In genomic region chr1:40861227-40862003, GRCh38 we compare ENCODE assay signal across 8 cellular contexts. TPM values are rescaled to one million over a fixed set of nuclear protein-coding genes. Genes with fewer than 3 reads are reported as not detected.
DNase-seq lines count a peak whose midpoint lies in the region; ATAC-seq and TF ChIP-seq lines count a peak whose summit lies in the region.

No MANE protein-coding gene starts in this region.

- POLR2A ChIA-PET in SK-N-SH (lab: Yijun Ruan, JAX), result interaction anchor here (1.1 to 1.3 kb wide), 2 partner anchors 91 to 118 kb away, joined by 3 to 6 read pairs; partner anchors contain the start of gene CTPS1
- POLR2A ChIA-PET in OCI-LY7 (lab: Charles Lee), result no interaction called here

- peak overlapping the region; percentile 80 to 86 (median 84) for H3K4me3 Mint-ChIP-seq in immature natural killer cell

- TF ChIP-seq CTCF in SK-N-SH (IDR thresholded peaks at IDR 0.05), result no peak
- TF ChIP-seq CTCF in OCI-LY7 (conservative IDR thresholded peaks at IDR 0.05; ENCODE audit: low read length), result no peak
- no peak for TF ChIP-seq CTCF in body of pancreas (IDR thresholded peaks at IDR 0.05)

- CTCF ChIA-PET in SK-N-SH (lab: Yijun Ruan, JAX) (interaction anchor here (2.3 to 17.4 kb wide), 3 partner anchors 12 to 329 kb away, joined by 12 to 339 read pairs (median 60); partner anchors contain the start of gene ZNF684), OCI-LY7 (lab: Charles Lee; ENCODE audit: unreplicated experiment) (interaction anchor here (1.1 kb wide), 1 partner anchor 58 kb away, joined by 3 read pairs; no protein-coding TSS in a partner anchor)

- H3K9ac ChIP-seq in SK-N-SH, result peak overlapping the region; percentile 59; the same call in 1 of the 2 replicates

- no peak for TF ChIP-seq POLR2A in body of pancreas (IDR thresholded peaks at IDR 0.05)

- no peak for TF ChIP-seq RAD21 in SK-N-SH (IDR thresholded peaks at IDR 0.05; ENCODE audit: low read length)

- H3F3A ChIP-seq in SK-N-SH (replicated peaks; ENCODE audit: insufficient read depth), result peaks cover 11% of the 10 kb centered on the region

- H3K4me1 Mint-ChIP-seq in immature natural killer cell, result peaks cover 9 to 13% of the 10 kb centered on the region in 2 donors

- H3K4me2 ChIP-seq in SK-N-SH (peak overlapping the region; percentile 79), OCI-LY7 (ENCODE audit: low read length) (peak overlapping the region; percentile 58)

- DNase-seq in SK-N-SH, result peak; percentile 74
- DNase-seq in OCI-LY7 (ENCODE audit: low spot score), result no peak
- peak; percentile 34 to 57 (median 48) for DNase-seq in body of pancreas
- DNase-seq in immature natural killer cell, result peak in 2 of 3 donors; percentile 34 to 37
- peak; percentile 35 for DNase-seq in stimulated activated CD4-positive, alpha-beta T cell treated with anti-CD3 and anti-CD28 coated beads, Interleukin-1b, Interleukin-23, amount 100 ng/mL, for 48 hours
- no peak for DNase-seq in COR-L47 (lab: John Stamatoyannopoulos, UW)
- DNase-seq in NCI-H226, result no peak

- H3K27me3 Mint-ChIP-seq in immature natural killer cell (ENCODE audit: low read depth in 3 of 3), result peaks cover 0 to 12% (median 7%) of the 10 kb centered on the region in 3 donors

- 45% methylated on average over 22 of the region's 98 CpGs for WGBS in SK-N-SH (ENCODE audit: low lambda C conversion rate)
- 12 to 47% methylated on average over 8 to 76 of the region's 98 CpGs for WGBS in body of pancreas, 2 donors

- H3K9me2 ChIP-seq in SK-N-SH (no peaks in the 10 kb centered on the region), OCI-LY7 (ENCODE audit: insufficient read depth, low read length) (no peaks in the 10 kb centered on the region)

- no peak for TF ChIP-seq EP300 in SK-N-SH (IDR thresholded peaks at IDR 0.05; ENCODE audit: borderline replicate concordance in 1 of 2, low read depth in 1 of 2, low read length in 1 of 2)

- H3K36me3 Mint-ChIP-seq in immature natural killer cell, result no peaks in the 10 kb centered on the region

- no TSS peak for BruUV-seq in OCI-LY7 (replicated peaks; lab: Mats Ljungman, UMichigan)

- H3K27me3 ChIP-seq in SK-N-SH (ENCODE audit: insufficient read depth), result no peaks in the 10 kb centered on the region
- H3K27me3 ChIP-seq in body of pancreas, result no peaks in the 10 kb centered on the region

- H3K9me3 ChIP-seq in SK-N-SH (no peaks in the 10 kb centered on the region), OCI-LY7 (ENCODE audit: low read length) (no peaks in the 10 kb centered on the region), body of pancreas (no peaks in the 10 kb centered on the region)

- H3K27ac Mint-ChIP-seq in immature natural killer cell, result peak overlapping the region in 2 of 6 donors; percentile 61 to 64

- H3K36me3 ChIP-seq in SK-N-SH (replicated peaks in 1 of 2; ENCODE audit: control insufficient read depth in 1 of 2, insufficient read depth in 2 of 2, low read length in 1 of 2) (no peaks in the 10 kb centered on the region), OCI-LY7 (ENCODE audit: insufficient read depth, low read length) (no peaks in the 10 kb centered on the region), body of pancreas (replicated peaks in 1 of 2; ENCODE audit: insufficient read depth in 1 of 2, low read depth in 2 of 2) (no peaks in the 10 kb centered on the region)

- H3K79me2 ChIP-seq in SK-N-SH (ENCODE audit: insufficient read depth) (no peaks in the 10 kb centered on the region), OCI-LY7 (ENCODE audit: insufficient read depth, low read depth, low read length) (no peaks in the 10 kb centered on the region)

- H2AFZ ChIP-seq in SK-N-SH (ENCODE audit: low read depth) (no peak overlapping the region; the same call in 1 of the 2 replicates), OCI-LY7 (ENCODE audit: low read length) (no peak overlapping the region)

- ATAC-seq in SK-N-SH treated with all-trans-retinoic acid at 6 μM for 48 hours, result no peak
- ATAC-seq in body of pancreas, result peak; percentile 1

- H3K9me3 Mint-ChIP-seq in immature natural killer cell, result no peaks in the 10 kb centered on the region

- intact Hi-C loops in OCI-LY7 (cut with micrococcal nuclease; ENCODE audit: unreplicated experiment), result loop anchor here (2.0 kb wide), 1 partner anchor 91 kb away; no protein-coding TSS in a partner anchor
- intact Hi-C loops in body of pancreas (cut with DNase I), result no loop called here

- H3K4me3 ChIP-seq in SK-N-SH (ENCODE audit: low read depth in 2 of 2, low read length in 1 of 2) (peak overlapping the region; percentile 62 to 68), OCI-LY7 (ENCODE audit: low read depth, low read length, poor library complexity, severe bottlenecking) (peak overlapping the region; percentile 66), body of pancreas (peak overlapping the region; percentile 30 to 39)

- H3K4me1 ChIP-seq in SK-N-SH (ENCODE audit: control insufficient read depth in 1 of 2, insufficient read depth in 2 of 2, low read depth in 1 of 2, low read length in 1 of 2), result peaks cover 0 to 11% of the 10 kb centered on the region in 2 experiments; a peak in 2 of 4 replicates
- H3K4me1 ChIP-seq in OCI-LY7 (ENCODE audit: insufficient read depth, low read length, poor library complexity, severe bottlenecking), result peaks cover 3% of the 10 kb centered on the region
- peaks cover 33% of the 10 kb centered on the region for H3K4me1 ChIP-seq in body of pancreas

- H4K20me1 ChIP-seq in SK-N-SH (ENCODE audit: insufficient read depth) (no peaks in the 10 kb centered on the region), OCI-LY7 (ENCODE audit: insufficient read depth, low read length) (no peaks in the 10 kb centered on the region)

- no peak overlapping the region for H3K27ac ChIP-seq in SK-N-SH (ENCODE audit: low read depth in 2 of 2, low read length in 1 of 2)
- H3K27ac ChIP-seq in OCI-LY7 (ENCODE audit: low read depth, low read length, poor library complexity, severe bottlenecking), result no peak overlapping the region
- H3K27ac ChIP-seq in body of pancreas, result peak overlapping the region; percentile 71 to 90 (median 86)

TF ChIP-seq in SK-N-SH, 30 proteins besides CTCF, POLR2A, EP300 and RAD21:
- TF ChIP-seq FOXM1 (IDR thresholded peaks at IDR 0.05; ENCODE audit: low read depth), result no peak
- TF ChIP-seq MAX (IDR thresholded peaks at IDR 0.05; ENCODE audit: low read depth), result peak; percentile 63

TF ChIP-seq in SK-N-SH treated with all-trans-retinoic acid at 6 μM for 48 hours, 23 proteins besides CTCF, POLR2A, EP300 and RAD21:
- TF ChIP-seq GLIS3 (CRISPR knock-in tag; IDR thresholded peaks at IDR 0.05) (no peak), TOX (CRISPR knock-in tag; IDR thresholded peaks at IDR 0.05; ENCODE audit: borderline replicate concordance) (no peak), ZNF8 (CRISPR knock-in tag; IDR thresholded peaks at IDR 0.05) (no peak), CREB5 (CRISPR knock-in tag; IDR thresholded peaks at IDR 0.05; ENCODE audit: low read depth) (no peak), TSHZ2 (CRISPR knock-in tag; IDR thresholded peaks at IDR 0.05) (no peak), CSDC2 (CRISPR knock-in tag; IDR thresholded peaks at IDR 0.05) (no peak)

RNA-seq across cellular contexts. Expression of gene CITED4, which starts 0.7 kb away (rescaled TPM):
- 5.9 and 10.1 TPM in 2 replicates for polyA plus RNA-seq in SK-N-SH (2012; rRNA removed)
- 6.7 and 10.0 TPM in 2 replicates for polyA plus RNA-seq in SK-N-SH (2012; cell fraction: cytosol; rRNA removed)
- 5.6 and 13.0 TPM in 2 replicates for polyA plus RNA-seq in SK-N-SH (2012; cell fraction: nucleus; rRNA removed)
- total RNA-seq in OCI-LY7 (2014; rRNA removed; shearing (Covaris generic)), result 2.0 TPM in 1 of 2 replicates, not detected in the other
- not detected in 2 replicates for total RNA-seq in OCI-LY7 (2022)
- total RNA-seq in body of pancreas, result 100 to 1,000 TPM; 180 to 465 TPM
- 1 to 10 TPM; 2.1 to 3.5 (median 2.7) TPM for polyA plus RNA-seq in immature natural killer cell

Comparison
In these comparisons a context has a peak if more than half of its experiments do, and no peak if none do; other contexts are left out.
1. DNase-seq: peak in SK-N-SH (single experiment), body of pancreas (4 of 4), immature natural killer cell (2 of 3) and stimulated activated CD4-positive, alpha-beta T cell treated with anti-CD3 and anti-CD28 coated beads, Interleukin-1b, Interleukin-23, amount 100 ng/mL, for 48 hours (single experiment); none in OCI-LY7 (single experiment), COR-L47 (single experiment) and NCI-H226 (single experiment).
2. H3K27ac ChIP-seq: peak in body of pancreas (4 of 4); none in SK-N-SH (0 of 2) and OCI-LY7 (single experiment).
3. RNA of gene CITED4, which starts 0.7 kb away (total RNA-seq): 180 to 465 TPM in body of pancreas; 2.0 TPM in OCI-LY7; every median in the first group is over 10 times any median in the second.
4. Peak in every context shown above with its lines, with median percentiles within 50 percentile points of each other: H3K4me3 ChIP-seq.